In the genomic region with DNA sequence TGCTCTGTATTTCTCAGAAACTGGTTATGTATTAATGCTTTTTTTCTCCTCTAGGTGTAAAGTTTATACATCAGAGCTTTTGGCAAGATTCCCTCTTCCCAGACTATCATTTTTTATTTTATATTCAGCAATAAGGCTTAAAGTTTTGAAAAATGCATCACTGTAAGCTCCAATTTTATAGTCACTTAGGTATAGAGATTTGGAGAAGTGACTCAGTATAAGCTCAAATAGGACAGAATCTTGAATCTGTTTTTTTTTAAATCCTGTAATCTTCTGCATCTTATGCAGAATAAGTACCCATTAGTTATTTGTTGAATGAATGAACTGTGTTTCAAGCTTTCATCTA, we compare ENCODE assay signal across 1 cellular context.
A peak's percentile ranks its signal among the peaks of the same experiment; 100 is the strongest.
TF ChIP-seq lines count a peak whose summit lies in the region.

No MANE protein-coding gene starts in this region.

TF ChIP-seq in K562, 482 proteins besides CTCF, POLR2A, EP300 and RAD21:
- TF ChIP-seq, protein P1, sequence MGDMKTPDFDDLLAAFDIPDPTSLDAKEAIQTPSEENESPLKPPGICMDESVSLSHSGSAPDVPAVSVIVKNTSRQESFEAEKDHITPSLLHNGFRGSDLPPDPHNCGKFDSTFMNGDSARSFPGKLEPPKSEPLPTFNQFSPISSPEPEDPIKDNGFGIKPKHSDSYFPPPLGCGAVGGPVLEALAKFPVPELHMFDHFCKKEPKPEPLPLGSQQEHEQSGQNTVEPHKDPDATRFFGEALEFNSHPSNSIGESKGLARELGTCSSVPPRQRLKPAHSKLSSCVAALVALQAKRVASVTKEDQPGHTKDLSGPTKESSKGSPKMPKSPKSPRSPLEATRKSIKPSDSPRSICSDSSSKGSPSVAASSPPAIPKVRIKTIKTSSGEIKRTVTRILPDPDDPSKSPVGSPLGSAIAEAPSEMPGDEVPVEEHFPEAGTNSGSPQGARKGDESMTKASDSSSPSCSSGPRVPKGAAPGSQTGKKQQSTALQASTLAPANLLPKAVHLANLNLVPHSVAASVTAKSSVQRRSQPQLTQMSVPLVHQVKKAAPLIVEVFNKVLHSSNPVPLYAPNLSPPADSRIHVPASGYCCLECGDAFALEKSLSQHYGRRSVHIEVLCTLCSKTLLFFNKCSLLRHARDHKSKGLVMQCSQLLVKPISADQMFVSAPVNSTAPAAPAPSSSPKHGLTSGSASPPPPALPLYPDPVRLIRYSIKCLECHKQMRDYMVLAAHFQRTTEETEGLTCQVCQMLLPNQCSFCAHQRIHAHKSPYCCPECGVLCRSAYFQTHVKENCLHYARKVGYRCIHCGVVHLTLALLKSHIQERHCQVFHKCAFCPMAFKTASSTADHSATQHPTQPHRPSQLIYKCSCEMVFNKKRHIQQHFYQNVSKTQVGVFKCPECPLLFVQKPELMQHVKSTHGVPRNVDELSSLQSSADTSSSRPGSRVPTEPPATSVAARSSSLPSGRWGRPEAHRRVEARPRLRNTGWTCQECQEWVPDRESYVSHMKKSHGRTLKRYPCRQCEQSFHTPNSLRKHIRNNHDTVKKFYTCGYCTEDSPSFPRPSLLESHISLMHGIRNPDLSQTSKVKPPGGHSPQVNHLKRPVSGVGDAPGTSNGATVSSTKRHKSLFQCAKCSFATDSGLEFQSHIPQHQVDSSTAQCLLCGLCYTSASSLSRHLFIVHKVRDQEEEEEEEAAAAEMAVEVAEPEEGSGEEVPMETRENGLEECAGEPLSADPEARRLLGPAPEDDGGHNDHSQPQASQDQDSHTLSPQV (IDR thresholded peaks at IDR 0.05), result 0 out of 2 replicates have a peak, but pooled peaks have one; percentile 16
- TF ChIP-seq, protein P2, sequence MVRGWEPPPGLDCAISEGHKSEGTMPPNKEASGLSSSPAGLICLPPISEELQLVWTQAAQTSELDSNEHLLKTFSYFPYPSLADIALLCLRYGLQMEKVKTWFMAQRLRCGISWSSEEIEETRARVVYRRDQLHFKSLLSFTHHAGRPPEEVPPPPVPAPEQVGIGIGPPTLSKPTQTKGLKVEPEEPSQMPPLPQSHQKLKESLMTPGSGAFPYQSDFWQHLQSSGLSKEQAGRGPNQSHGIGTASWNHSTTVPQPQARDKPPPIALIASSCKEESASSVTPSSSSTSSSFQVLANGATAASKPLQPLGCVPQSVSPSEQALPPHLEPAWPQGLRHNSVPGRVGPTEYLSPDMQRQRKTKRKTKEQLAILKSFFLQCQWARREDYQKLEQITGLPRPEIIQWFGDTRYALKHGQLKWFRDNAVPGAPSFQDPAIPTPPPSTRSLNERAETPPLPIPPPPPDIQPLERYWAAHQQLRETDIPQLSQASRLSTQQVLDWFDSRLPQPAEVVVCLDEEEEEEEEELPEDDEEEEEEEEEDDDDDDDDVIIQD (CRISPR knock-in tag; IDR thresholded peaks at IDR 0.05), result no peak
